28 cellular contexts compared by ENCODE assay signal in genomic region chr1:4701276-4701675, GRCh38. TPM values are rescaled to one million over a fixed set of nuclear protein-coding genes. Genes with fewer than 3 reads are reported as not detected.
"Had no signal": no experiment of that assay in that cellular context is flagged by ENCODE, and none has a peak within 500 bp of the region (broad histone marks: within the 10 kb centered on the region; RNA-seq: fewer than 3 reads in every experiment).

No MANE protein-coding gene starts in this region.

- H3K27me3 ChIP-seq: ascending aorta, body of pancreas, Peyer's patch had no signal

- H3K9me3 ChIP-seq: ascending aorta, body of pancreas, Peyer's patch had no signal

- H3K36me3 ChIP-seq: ascending aorta, Peyer's patch had no signal

- H3K27ac Mint-ChIP-seq: activated CD8-positive, alpha-beta T cell treated with anti-CD3 and anti-CD28 coated beads, Interleukin-2, amount 10 ng/mL, durations not matched to agents 7 days and 5 days; activated naive CD8-positive, alpha-beta T cell treated with anti-CD3 and anti-CD28 coated beads, Interleukin-2, amount 10 ng/mL, durations not matched to agents 7 days and 5 days; T-helper 17 cell; WTC11 had no signal

- H3K27ac ChIP-seq: ascending aorta, body of pancreas, Peyer's patch, RWPE1 had no signal

- H3K9me3 Mint-ChIP-seq: activated naive CD8-positive, alpha-beta T cell treated with anti-CD3 and anti-CD28 coated beads, Interleukin-2, amount 10 ng/mL, durations not matched to agents 7 days and 5 days; central memory CD8-positive, alpha-beta T cell had no signal

- H3K4me3 ChIP-seq: ascending aorta, body of pancreas, Peyer's patch had no signal

- H3K4me3 Mint-ChIP-seq: activated CD8-positive, alpha-beta T cell treated with anti-CD3 and anti-CD28 coated beads, Interleukin-2, amount 10 ng/mL, durations not matched to agents 7 days and 5 days; activated naive CD8-positive, alpha-beta T cell treated with anti-CD3 and anti-CD28 coated beads, Interleukin-2, amount 10 ng/mL, durations not matched to agents 7 days and 5 days; central memory CD8-positive, alpha-beta T cell; T-helper 17 cell; WTC11 had no signal

- DNase-seq: activated CD4-positive, alpha-beta T cell treated with anti-CD3 and anti-CD28 coated beads for 48 hours; activated CD4-positive, alpha-beta T cell treated with anti-CD3 and anti-CD28 coated beads, Interleukin-2, amount 50 U/mL, for 4 hours; activated CD4-positive, CD25-positive, alpha-beta regulatory T cell treated with anti-CD3 and anti-CD28 coated beads, Interleukin-2, amount 50 U/mL, for 72 hours; activated CD8-positive, alpha-beta memory T cell treated with anti-CD3 and anti-CD28 coated beads, Interleukin-2, amount 50 U/mL, for 48 hours; activated CD8-positive, alpha-beta T cell treated with anti-CD3 and anti-CD28 coated beads, Interleukin-2, amount 10 ng/mL, durations not matched to agents 7 days and 5 days; activated naive CD4-positive, alpha-beta T cell treated with anti-CD3 and anti-CD28 coated beads, Interleukin-2, amount 50 U/mL, for 16 hours; activated naive CD8-positive, alpha-beta T cell treated with anti-CD3 and anti-CD28 coated beads, Interleukin-2, amount 10 ng/mL, durations not matched to agents 7 days and 5 days; activated T-cell treated with anti-CD3 and anti-CD28 coated beads, Interleukin-2, amount 50 U/mL, for 1 hour; body of pancreas; IMR-90; KBM-7; NCI-H1048; NCI-H1417 treated with DMSO at 0.1 percent for 48 hours; NCI-H1694; NCI-H2107; NCI-H524 treated with DMSO at 0.1 percent for 48 hours; NK-92 treated with Interleukin-12 subunit alpha and Interleukin-12 subunit beta, amount 100 ng/mL, for 24 hours; OCI-M1; Peyer's patch; T-helper 17 cell; T-helper 9 cell had no signal

- H3K4me1 ChIP-seq: ascending aorta, body of pancreas, Peyer's patch had no signal

- H3K4me1 Mint-ChIP-seq: activated naive CD8-positive, alpha-beta T cell treated with anti-CD3 and anti-CD28 coated beads, Interleukin-2, amount 10 ng/mL, durations not matched to agents 7 days and 5 days; central memory CD8-positive, alpha-beta T cell; WTC11 had no signal

- ATAC-seq: activated CD8-positive, alpha-beta T cell treated with anti-CD3 and anti-CD28 coated beads, Interleukin-2, amount 10 ng/mL, durations not matched to agents 7 days and 5 days; body of pancreas; T-helper 17 cell; WTC11 had no signal

- H3K36me3 Mint-ChIP-seq: activated naive CD8-positive, alpha-beta T cell treated with anti-CD3 and anti-CD28 coated beads, Interleukin-2, amount 10 ng/mL, durations not matched to agents 7 days and 5 days had no signal

RNA-seq across cellular contexts. Expression of gene AJAP1, which starts 46.9 kb away (rescaled TPM):
- total RNA-seq: activated CD8-positive, alpha-beta T cell treated with anti-CD3 and anti-CD28 coated beads, Interleukin-2, amount 10 ng/mL, durations not matched to agents 7 days and 5 days; activated naive CD8-positive, alpha-beta T cell treated with anti-CD3 and anti-CD28 coated beads, Interleukin-2, amount 10 ng/mL, durations not matched to agents 7 days and 5 days; LHCN-M2; M059J; SK-MEL-5; T-helper 17 cell had no signal
